In genomic region chr14:91127924-91128323, GRCh38 we compare ENCODE assay signal across 21 cellular contexts. TPM values are rescaled to one million over a fixed set of nuclear protein-coding genes. Genes with fewer than 3 reads are reported as not detected.
DNase-seq lines count a peak whose midpoint lies in the region; ATAC-seq, FAIRE-seq and TF ChIP-seq lines count a peak whose summit lies in the region.
"Had no signal": no experiment of that assay in that cellular context is flagged by ENCODE, and none has a peak within 500 bp of the region (broad histone marks: within the 10 kb centered on the region; RNA-seq: fewer than 3 reads in every experiment).

No MANE protein-coding gene starts in this region.

- no peak for TF ChIP-seq CTCF in keratinocyte (optimal IDR thresholded peaks at IDR 0.05 in 1 of 3, IDR thresholded peaks at IDR 0.05 in 1 of 3, conservative IDR thresholded peaks at IDR 0.05 in 1 of 3; ENCODE audit: extremely low read depth in 1 of 3, insufficient read depth in 2 of 3, low read length in 3 of 3)
- TF ChIP-seq CTCF in GM13977 (IDR thresholded peaks at IDR 0.05; ENCODE audit: extremely low read depth, insufficient read depth, missing control alignments) = no peak

- DNase-seq in CD4-positive, alpha-beta memory T cell = no peak
- DNase-seq in T-helper 17 cell (no peak), keratinocyte (ENCODE audit: low read depth, low spot score) (no peak), small intestine (no peak), DMS153 treated with DMSO at 0.1 percent for 48 hours (lab: John Stamatoyannopoulos, UW; ENCODE audit: unreplicated experiment) (no peak), activated gamma-delta T cell treated with Interleukin-2 at 50 U/mL for 16 hours (no peak), GM13977 (ENCODE audit: low spot score) (no peak)
- DNase-seq: activated CD8-positive, alpha-beta T cell treated with anti-CD3 and anti-CD28 coated beads for 36 hours; activated naive CD8-positive, alpha-beta T cell treated with anti-CD3 and anti-CD28 coated beads for 36 hours; activated T-cell treated with anti-CD3 and anti-CD28 coated beads, Interleukin-2, amount 50 U/mL, for 48 hours; EL; HCEC 1CT; hypothalamus; Kasumi-1; NCI-H1417 treated with DMSO at 0.1 percent for 48 hours; NCI-H2171; ovary had no signal

- no peak overlapping the region for H3K4me3 Mint-ChIP-seq in CD4-positive, alpha-beta memory T cell
- H3K4me3 Mint-ChIP-seq in T-helper 17 cell = no peak overlapping the region
- H3K4me3 Mint-ChIP-seq: activated CD8-positive, alpha-beta T cell treated with anti-CD3 and anti-CD28 coated beads for 36 hours; activated naive CD8-positive, alpha-beta T cell treated with anti-CD3 and anti-CD28 coated beads for 36 hours had no signal

- WGBS in small intestine, 3 donors = 95 to 99% (median 97%) methylated on average over 4 of the region's 4 CpGs

- H4K20me1 ChIP-seq in keratinocyte (ENCODE audit: control insufficient read depth, extremely low read depth, insufficient read depth, low read length) = no peaks in the 10 kb centered on the region

- H3K4me1 ChIP-seq in CD4-positive, alpha-beta memory T cell (ENCODE audit: insufficient read depth, low read length) = peaks cover 9% of the 10 kb centered on the region
- H3K4me1 ChIP-seq in keratinocyte (ENCODE audit: control insufficient read depth, extremely low read depth, insufficient read depth, low read length) = peaks cover 25% of the 10 kb centered on the region
- peaks cover 0 to 2% of the 10 kb centered on the region in 2 donors for H3K4me1 ChIP-seq in small intestine (ENCODE audit: control insufficient read depth in 2 of 2, insufficient read depth in 1 of 2, low read depth in 1 of 2, low read length in 1 of 2)

- peak overlapping the region; percentile 17 for H3K4me2 ChIP-seq in keratinocyte (ENCODE audit: control insufficient read depth, extremely low read depth, insufficient read depth, low read depth, low read length)

- dilution Hi-C loops in keratinocyte (cut with MboI; ENCODE audit: extremely low pct_ligation_motif_present, low sequenced_read_pairs) = no loop called here

- peak overlapping the region in 4 of 7 donors; percentile 42 to 85 (median 52) for H3K27ac Mint-ChIP-seq in CD4-positive, alpha-beta memory T cell
- H3K27ac Mint-ChIP-seq in T-helper 17 cell = peak overlapping the region; percentile 27

- intact Hi-C loops in CD4-positive, alpha-beta memory T cell (cut with micrococcal nuclease) = no loop called here

- peaks cover 36 to 59% of the 10 kb centered on the region in 2 donors for H3K36me3 Mint-ChIP-seq in CD4-positive, alpha-beta memory T cell
- H3K36me3 Mint-ChIP-seq in T-helper 17 cell (ENCODE audit: low read depth) = no peaks in the 10 kb centered on the region

- H3K79me2 ChIP-seq in keratinocyte (ENCODE audit: control insufficient read depth, insufficient read depth, low read length) = peaks cover 5% of the 10 kb centered on the region

- H3K9me3 ChIP-seq in CD4-positive, alpha-beta memory T cell (ENCODE audit: control insufficient read depth in 1 of 2, low read length in 2 of 2) = no peaks in the 10 kb centered on the region
- H3K9me3 ChIP-seq in T-helper 17 cell (ENCODE audit: control insufficient read depth, low read length, poor library complexity, severe bottlenecking) (no peaks in the 10 kb centered on the region), keratinocyte (ENCODE audit: control insufficient read depth, low read depth, low read length) (peaks cover 11% of the 10 kb centered on the region), small intestine (ENCODE audit: control insufficient read depth, low read depth) (no peaks in the 10 kb centered on the region)
- H3K9me3 ChIP-seq: ovary, Peyer's patch, spleen, vagina had no signal

- H3K9ac ChIP-seq in keratinocyte (ENCODE audit: control insufficient read depth, extremely low read depth, insufficient read depth, low read length) = no peak overlapping the region

- no peak for ATAC-seq in T-helper 17 cell
- no peak for ATAC-seq in GM21529 (IDR thresholded peaks at IDR 0.05; ENCODE audit: unreplicated experiment)
- ATAC-seq: activated CD8-positive, alpha-beta T cell treated with anti-CD3 and anti-CD28 coated beads for 36 hours had no signal

- no peaks in the 10 kb centered on the region for H3K27me3 ChIP-seq in CD4-positive, alpha-beta memory T cell (ENCODE audit: insufficient read depth, low read length)
- H3K27me3 ChIP-seq in keratinocyte (ENCODE audit: control insufficient read depth, extremely low read depth, insufficient read depth, low read length) (no peaks in the 10 kb centered on the region), small intestine (ENCODE audit: control insufficient read depth in 2 of 2, insufficient read depth in 2 of 2, low read length in 2 of 2) (no peaks in the 10 kb centered on the region)
- H3K27me3 ChIP-seq: ovary, Peyer's patch, spleen, vagina had no signal

- in situ Hi-C loops in GM13977 (cut with MboI; ENCODE audit: low pct_unique_long_range_greater_than_20kb, low sequenced_read_pairs, unreplicated experiment) = no loop called here

- H3K9me3 Mint-ChIP-seq in CD4-positive, alpha-beta memory T cell = no peaks in the 10 kb centered on the region
- H3K9me3 Mint-ChIP-seq: activated CD8-positive, alpha-beta T cell treated with anti-CD3 and anti-CD28 coated beads for 36 hours had no signal

- H3K4me3 ChIP-seq in CD4-positive, alpha-beta memory T cell (ENCODE audit: low read length in 2 of 2) = no peak overlapping the region
- H3K4me3 ChIP-seq in keratinocyte (ENCODE audit: control insufficient read depth in 2 of 3, extremely low read depth in 1 of 3, insufficient read depth in 2 of 3, low read depth in 1 of 3, low read length in 3 of 3) (no peak overlapping the region), small intestine (ENCODE audit: low read depth in 1 of 2, low read length in 2 of 2) (no peak overlapping the region)
- H3K4me3 ChIP-seq: ovary, Peyer's patch, vagina had no signal

- CTCF ChIA-PET in CD4-positive, alpha-beta memory T cell (lab: Charles Lee; ENCODE audit: partially characterized antibody) = interaction anchor here (1.5 to 1.7 kb wide), 2 partner anchors 49 to 67 kb away, joined by 3 to 4 read pairs; partner anchors contain the start of gene RPS6KA5

- POLR2A ChIA-PET in CD4-positive, alpha-beta memory T cell (lab: Charles Lee; ENCODE audit: partially characterized antibody) = no interaction called here

- FAIRE-seq in keratinocyte (lab: Jason Lieb, UNC) (no peak), small intestine (lab: Jason Lieb, UNC) (no peak)

- no peaks in the 10 kb centered on the region for H3K9me1 ChIP-seq in keratinocyte (ENCODE audit: control insufficient read depth, extremely low read depth, insufficient read depth, low read length)

- no peaks in the 10 kb centered on the region for H3K27me3 Mint-ChIP-seq in CD4-positive, alpha-beta memory T cell
- no peaks in the 10 kb centered on the region for H3K27me3 Mint-ChIP-seq in T-helper 17 cell
- H3K27me3 Mint-ChIP-seq: activated CD8-positive, alpha-beta T cell treated with anti-CD3 and anti-CD28 coated beads for 36 hours; activated naive CD8-positive, alpha-beta T cell treated with anti-CD3 and anti-CD28 coated beads for 36 hours had no signal

- H3K4me1 Mint-ChIP-seq in CD4-positive, alpha-beta memory T cell = peaks cover 13 to 33% (median 28%) of the 10 kb centered on the region in 4 donors
- peaks cover 11% of the 10 kb centered on the region for H3K4me1 Mint-ChIP-seq in T-helper 17 cell

- peaks cover 7% of the 10 kb centered on the region for H3K36me3 ChIP-seq in CD4-positive, alpha-beta memory T cell (ENCODE audit: insufficient read depth, low read length)
- H3K36me3 ChIP-seq in keratinocyte (ENCODE audit: control insufficient read depth in 2 of 2, extremely low read depth in 1 of 2, insufficient read depth in 2 of 2, low read length in 2 of 2) = peaks cover 1 to 9% of the 10 kb centered on the region in 2 experiments
- peaks cover 0 to 5% of the 10 kb centered on the region in 2 donors for H3K36me3 ChIP-seq in small intestine (ENCODE audit: control insufficient read depth in 2 of 2, insufficient read depth in 2 of 2, low read length in 2 of 2)
- H3K36me3 ChIP-seq: ovary had no signal

- no peak overlapping the region for H3K27ac ChIP-seq in CD4-positive, alpha-beta memory T cell (ENCODE audit: low read depth, low read length)
- H3K27ac ChIP-seq in keratinocyte (ENCODE audit: control insufficient read depth, insufficient read depth, low read length) (peak overlapping the region; percentile 52), small intestine (ENCODE audit: low read depth in 1 of 2, low read length in 1 of 2) (peak overlapping the region; percentile 55 to 71)
- H3K27ac ChIP-seq: ovary, vagina had no signal

- no peak overlapping the region for H2AFZ ChIP-seq in keratinocyte (ENCODE audit: control insufficient read depth, low read length)

RNA-seq across cellular contexts. Expression of gene DGLUCY, which starts 14.1 kb away (rescaled TPM):
- 100 to 1,000 TPM; 132 to 141 TPM for total RNA-seq in CD4-positive, alpha-beta memory T cell
- 10 to 100 TPM; 40.9 to 45.5 TPM for polyA plus RNA-seq in CD4-positive, alpha-beta memory T cell
- total RNA-seq in T-helper 17 cell = 10 to 100 TPM; 81.7 to 86.0 TPM
- polyA plus RNA-seq in keratinocyte (13.7 to 33.1 TPM (median 19.4 TPM) in 3 replicates), small intestine (10 to 100 TPM; 11.9 to 35.4 (median 25.0) TPM)
- polyA plus RNA-seq in keratinocyte (2011; ENCODE audit: low read depth) = 4.7 TPM
- 11.7 and 12.0 TPM in 2 replicates for polyA plus RNA-seq in keratinocyte (2011; cell fraction: cytosol; rRNA removed)
- 32.9 and 39.7 TPM in 2 replicates for polyA plus RNA-seq in keratinocyte (2011; cell fraction: nucleus; rRNA removed)
- polyA plus RNA-seq in keratinocyte (2012; ENCODE audit: low replicate concordance) = 5.8 and 22.4 TPM in 2 replicates
- 15.9 to 44.8 TPM (median 24.6 TPM) in 3 replicates for polyA minus RNA-seq in keratinocyte
- 19.0 TPM for polyA minus RNA-seq in keratinocyte (2011; cell fraction: cytosol; rRNA and poly(A)+ RNA removed)
- polyA minus RNA-seq in keratinocyte (2011; cell fraction: nucleus; rRNA and poly(A)+ RNA removed) = 23.3 and 28.5 TPM in 2 replicates
